In genomic region chr2:114769991-114770390, GRCh38 we compare ENCODE assay signal across 34 cellular contexts.
"Had no signal": no experiment of that assay in that cellular context is flagged by ENCODE, and none has a peak within 500 bp of the region (broad histone marks: within the 10 kb centered on the region; RNA-seq: fewer than 3 reads in every experiment).

No MANE protein-coding gene starts in this region.

- H3K27me3 ChIP-seq: adrenal gland, body of pancreas, brain microvascular endothelial cell, breast epithelium had no signal

- H3K4me3 Mint-ChIP-seq: activated CD4-positive, alpha-beta memory T cell treated with anti-CD3 and anti-CD28 coated beads, Interleukin-2, amount 10 ng/mL, durations not matched to agents 7 days and 5 days; activated CD4-positive, alpha-beta T cell treated with anti-CD3 and anti-CD28 coated beads for 36 hours; activated CD4-positive, alpha-beta T cell treated with anti-CD3 and anti-CD28 coated beads, Interleukin-2, amount 10 ng/mL, durations not matched to agents 7 days and 5 days; activated naive CD4-positive, alpha-beta T cell treated with anti-CD3 and anti-CD28 coated beads for 36 hours; activated naive CD8-positive, alpha-beta T cell treated with anti-CD3 and anti-CD28 coated beads for 36 hours; activated T-cell treated with anti-CD3 and anti-CD28 coated beads, Interleukin-2, amount 50 U/mL, for 4 hours; activated T-cell treated with anti-CD3 and anti-CD28 coated beads, Interleukin-2, amount 50 U/mL, for 72 hours; activated T-helper 1 cell treated with anti-CD3 and anti-CD28 coated beads, Interleukin-12 subunit alpha, Interleukin-12 subunit beta, Interleukin-2, Interleukin-4 antibody, amounts not matched to agents 30 ng/mL and 10 ng/mL and 1 ng/mL, durations not matched to agents 14 hours and 24 hours and 36 hours; activated T-helper 17 cell treated with anti-CD3 and anti-CD28 coated beads, Interleukin-2, amount 50 U/mL, for 72 hours; T-helper 1 cell treated with Interleukin-12 subunit alpha and Interleukin-12 subunit beta and Interleukin-4 antibody, amounts not matched to agents 30 μg/mL and 1 μg/mL, for 36 hours; T-helper 2 cell treated with Interferon-gamma antibody and Interleukin-4, amounts not matched to agents 5 μg/mL and 100 μg/mL, for 36 hours had no signal

- DNase-seq: activated CD4-positive, alpha-beta memory T cell treated with anti-CD3 and anti-CD28 coated beads, Interleukin-2, amount 10 ng/mL, durations not matched to agents 7 days and 5 days; activated CD4-positive, alpha-beta T cell treated with anti-CD3 and anti-CD28 coated beads for 1 hour; activated CD4-positive, alpha-beta T cell treated with anti-CD3 and anti-CD28 coated beads for 36 hours; activated CD4-positive, alpha-beta T cell treated with anti-CD3 and anti-CD28 coated beads for 48 hours; activated CD4-positive, alpha-beta T cell treated with anti-CD3 and anti-CD28 coated beads, Interleukin-2, amount 10 ng/mL, durations not matched to agents 7 days and 5 days; activated CD4-positive, alpha-beta T cell treated with anti-CD3 and anti-CD28 coated beads, Interleukin-2, amount 50 U/mL, for 48 hours; activated CD4-positive, CD25-positive, alpha-beta regulatory T cell; activated CD8-positive, alpha-beta memory T cell treated with anti-CD3 and anti-CD28 coated beads, Interleukin-2, amount 50 U/mL, for 4 hours; activated effector memory CD4-positive, alpha-beta T cell treated with anti-CD3 and anti-CD28 coated beads, Interleukin-2, amount 50 U/mL, for 16 hours; activated gamma-delta T cell treated with Interleukin-2 at 50 U/mL for 16 hours; activated naive CD4-positive, alpha-beta T cell; activated naive CD4-positive, alpha-beta T cell treated with anti-CD3 and anti-CD28 coated beads for 36 hours; activated naive CD4-positive, alpha-beta T cell treated with anti-CD3 and anti-CD28 coated beads, Interleukin-2, amount 50 U/mL, for 16 hours; activated naive CD8-positive, alpha-beta T cell treated with anti-CD3 and anti-CD28 coated beads for 36 hours; activated T-cell treated with anti-CD3 and anti-CD28 coated beads for 4 hours; activated T-cell treated with anti-CD3 and anti-CD28 coated beads, Interleukin-2, amount 50 U/mL, for 1 hour; activated T-cell treated with anti-CD3 and anti-CD28 coated beads, Interleukin-2, amount 50 U/mL, for 4 hours; activated T-cell treated with anti-CD3 and anti-CD28 coated beads, Interleukin-2, amount 50 U/mL, for 72 hours; adrenal gland; amniotic stem cell; aorta; body of pancreas; brain microvascular endothelial cell; central memory CD4-positive, alpha-beta T cell; T-helper 2 cell; T-helper 9 cell had no signal

- H3K9me3 Mint-ChIP-seq: activated CD4-positive, alpha-beta T cell treated with anti-CD3 and anti-CD28 coated beads, Interleukin-2, amount 10 ng/mL, durations not matched to agents 7 days and 5 days; activated naive CD4-positive, alpha-beta T cell treated with anti-CD3 and anti-CD28 coated beads for 36 hours; activated naive CD8-positive, alpha-beta T cell treated with anti-CD3 and anti-CD28 coated beads for 36 hours; activated T-cell treated with anti-CD3 and anti-CD28 coated beads, Interleukin-2, amount 50 U/mL, for 4 hours; activated T-cell treated with anti-CD3 and anti-CD28 coated beads, Interleukin-2, amount 50 U/mL, for 72 hours; activated T-helper 1 cell treated with anti-CD3 and anti-CD28 coated beads, Interleukin-12 subunit alpha, Interleukin-12 subunit beta, Interleukin-2, Interleukin-4 antibody, amounts not matched to agents 30 ng/mL and 10 ng/mL and 1 ng/mL, durations not matched to agents 14 hours and 24 hours and 36 hours; activated T-helper 17 cell treated with anti-CD3 and anti-CD28 coated beads, Interleukin-2, amount 50 U/mL, for 72 hours; T-helper 1 cell treated with Interleukin-12 subunit alpha and Interleukin-12 subunit beta and Interleukin-4 antibody, amounts not matched to agents 30 μg/mL and 1 μg/mL, for 36 hours; T-helper 2 cell treated with Interferon-gamma antibody and Interleukin-4, amounts not matched to agents 5 μg/mL and 100 μg/mL, for 36 hours had no signal

- H3K4me1 ChIP-seq: adrenal gland, body of pancreas, breast epithelium had no signal

- H3K4me1 Mint-ChIP-seq: activated CD4-positive, alpha-beta memory T cell treated with anti-CD3 and anti-CD28 coated beads, Interleukin-2, amount 10 ng/mL, durations not matched to agents 7 days and 5 days; activated CD4-positive, alpha-beta T cell treated with anti-CD3 and anti-CD28 coated beads for 36 hours; activated CD4-positive, alpha-beta T cell treated with anti-CD3 and anti-CD28 coated beads, Interleukin-2, amount 10 ng/mL, durations not matched to agents 7 days and 5 days; activated naive CD8-positive, alpha-beta T cell treated with anti-CD3 and anti-CD28 coated beads for 36 hours; activated T-helper 17 cell treated with anti-CD3 and anti-CD28 coated beads, Interleukin-2, amount 50 U/mL, for 72 hours had no signal

- H3K36me3 ChIP-seq: adrenal gland, brain microvascular endothelial cell, breast epithelium had no signal

- H3K36me3 Mint-ChIP-seq: activated naive CD4-positive, alpha-beta T cell treated with anti-CD3 and anti-CD28 coated beads, Interleukin-2, amount 50 U/mL, for 72 hours; activated naive CD8-positive, alpha-beta T cell treated with anti-CD3 and anti-CD28 coated beads for 36 hours had no signal

- ATAC-seq: activated CD4-positive, alpha-beta T cell treated with anti-CD3 and anti-CD28 coated beads for 36 hours; activated CD4-positive, CD25-positive, alpha-beta regulatory T cell treated with anti-CD3 and anti-CD28 coated beads, Interleukin-2, amount 50 U/mL, for 24 hours; activated naive CD4-positive, alpha-beta T cell treated with anti-CD3 and anti-CD28 coated beads, Interleukin-2, amount 50 U/mL, for 72 hours; activated T-cell treated with anti-CD3 and anti-CD28 coated beads, Interleukin-2, amount 50 U/mL, for 4 hours; activated T-cell treated with anti-CD3 and anti-CD28 coated beads, Interleukin-2, amount 50 U/mL, for 72 hours; activated T-helper 17 cell treated with anti-CD3 and anti-CD28 coated beads, Interleukin-2, amount 50 U/mL, for 72 hours; body of pancreas had no signal

- H3K27me3 Mint-ChIP-seq: activated CD4-positive, alpha-beta memory T cell treated with anti-CD3 and anti-CD28 coated beads, Interleukin-2, amount 10 ng/mL, durations not matched to agents 7 days and 5 days; activated CD4-positive, alpha-beta T cell treated with anti-CD3 and anti-CD28 coated beads for 36 hours; activated CD4-positive, alpha-beta T cell treated with anti-CD3 and anti-CD28 coated beads, Interleukin-2, amount 10 ng/mL, durations not matched to agents 7 days and 5 days; activated naive CD8-positive, alpha-beta T cell treated with anti-CD3 and anti-CD28 coated beads for 36 hours; activated T-helper 17 cell treated with anti-CD3 and anti-CD28 coated beads, Interleukin-2, amount 50 U/mL, for 72 hours had no signal

- H3K27ac Mint-ChIP-seq: activated CD4-positive, alpha-beta memory T cell treated with anti-CD3 and anti-CD28 coated beads, Interleukin-2, amount 10 ng/mL, durations not matched to agents 7 days and 5 days; activated CD4-positive, alpha-beta T cell treated with anti-CD3 and anti-CD28 coated beads for 36 hours; activated CD4-positive, alpha-beta T cell treated with anti-CD3 and anti-CD28 coated beads, Interleukin-2, amount 10 ng/mL, durations not matched to agents 7 days and 5 days; activated naive CD4-positive, alpha-beta T cell treated with anti-CD3 and anti-CD28 coated beads for 36 hours; activated naive CD4-positive, alpha-beta T cell treated with anti-CD3 and anti-CD28 coated beads, Interleukin-2, amount 50 U/mL, for 72 hours; activated naive CD8-positive, alpha-beta T cell treated with anti-CD3 and anti-CD28 coated beads for 36 hours; activated T-cell treated with anti-CD3 and anti-CD28 coated beads, Interleukin-2, amount 50 U/mL, for 72 hours; activated T-helper 1 cell treated with anti-CD3 and anti-CD28 coated beads, Interleukin-12 subunit alpha, Interleukin-12 subunit beta, Interleukin-2, Interleukin-4 antibody, amounts not matched to agents 30 ng/mL and 10 ng/mL and 1 ng/mL, durations not matched to agents 14 hours and 24 hours and 36 hours; activated T-helper 17 cell treated with anti-CD3 and anti-CD28 coated beads, Interleukin-2, amount 50 U/mL, for 72 hours; T-helper 1 cell treated with Interleukin-12 subunit alpha and Interleukin-12 subunit beta and Interleukin-4 antibody, amounts not matched to agents 30 μg/mL and 1 μg/mL, for 36 hours; T-helper 2 cell treated with Interferon-gamma antibody and Interleukin-4, amounts not matched to agents 5 μg/mL and 100 μg/mL, for 36 hours had no signal

- H3K4me3 ChIP-seq: adrenal gland, body of pancreas, breast epithelium had no signal

- H3K9me3 ChIP-seq: adrenal gland, body of pancreas, breast epithelium had no signal

- H3K27ac ChIP-seq: adrenal gland, body of pancreas, brain microvascular endothelial cell, breast epithelium, VCaP had no signal
